ENCODE assay signal across 9 cellular contexts in the genomic region with DNA sequence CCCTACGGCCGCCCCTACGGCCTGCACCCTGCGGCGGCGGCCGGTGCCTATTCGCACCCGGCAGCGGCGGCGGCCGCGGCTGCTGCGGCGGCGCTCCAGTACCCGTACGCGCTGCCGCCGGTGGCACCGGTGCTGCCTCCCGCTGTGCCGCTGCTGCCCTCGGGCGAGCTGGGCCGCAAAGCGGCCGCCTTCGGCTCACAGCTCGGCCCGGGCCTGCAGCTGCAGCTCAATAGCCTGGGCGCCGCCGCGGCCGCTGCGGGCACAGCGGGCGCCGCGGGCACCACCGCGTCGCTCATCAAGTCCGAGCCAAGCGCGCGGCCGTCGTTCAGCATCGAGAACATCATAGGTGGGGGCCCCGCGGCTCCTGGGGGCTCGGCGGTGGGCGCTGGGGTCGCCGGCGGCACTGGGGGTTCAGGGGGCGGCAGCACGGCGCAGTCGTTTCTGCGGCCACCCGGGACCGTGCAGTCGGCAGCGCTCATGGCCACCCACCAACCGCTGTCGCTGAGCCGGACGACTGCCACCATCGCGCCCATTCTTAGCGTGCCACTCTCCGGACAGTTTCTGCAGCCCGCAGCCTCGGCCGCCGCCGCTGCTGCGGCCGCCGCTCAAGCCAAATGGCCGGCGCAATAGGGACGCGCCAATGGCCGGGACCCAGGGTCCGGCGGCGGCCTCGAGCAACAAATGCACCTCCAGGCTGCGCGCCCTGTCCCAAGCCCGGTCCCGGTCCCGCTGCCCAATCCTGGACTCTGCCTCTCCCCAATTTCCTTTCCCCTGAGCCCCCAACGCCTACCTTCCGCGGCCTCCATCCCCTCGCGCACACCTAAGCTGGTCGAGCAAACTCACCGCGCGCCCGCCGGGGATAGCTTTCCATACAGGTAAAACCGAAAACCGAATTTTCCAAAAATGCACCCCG. TPM values are rescaled to one million over a fixed set of nuclear protein-coding genes. Genes with fewer than 3 reads are reported as not detected.
DNase-seq lines count a peak whose midpoint lies in the region; ATAC-seq and TF ChIP-seq lines count a peak whose summit lies in the region.
"Had no signal": no experiment of that assay in that cellular context is flagged by ENCODE, and none has a peak within 500 bp of the region (broad histone marks: within the 10 kb centered on the region; RNA-seq: fewer than 3 reads in every experiment).

No MANE protein-coding gene starts in this region.

- DNase-seq in SK-N-SH (peak; percentile 59), NCI-H748 (lab: John Stamatoyannopoulos, UW; ENCODE audit: unreplicated experiment) (peak; percentile 75), esophagus squamous epithelium (lab: John Stamatoyannopoulos, UW) (no peak), NCI-H187 (lab: John Stamatoyannopoulos, UW) (no peak)
- DNase-seq: upper lobe of right lung had no signal

- H4K20me1 ChIP-seq in SK-N-SH (ENCODE audit: insufficient read depth): no peaks in the 10 kb centered on the region

- H3K4me3 ChIP-seq in SK-N-SH (ENCODE audit: low read depth in 2 of 2, low read length in 1 of 2): peak overlapping the region in 1 of 2 experiments; percentile 22; a peak in 1 of 4 replicates
- H3K4me3 ChIP-seq in esophagus squamous epithelium: peak overlapping the region; percentile 48 to 64 (median 55)
- H3K4me3 ChIP-seq in skin epidermis: peak overlapping the region; percentile 13 to 54 (median 42)

- no peaks in the 10 kb centered on the region for H3K79me2 ChIP-seq in SK-N-SH (ENCODE audit: insufficient read depth)

- ATAC-seq in SK-N-SH treated with all-trans-retinoic acid at 6 μM for 48 hours (no peak), GM21737 (IDR thresholded peaks at IDR 0.05; ENCODE audit: unreplicated experiment) (no peak), GM18861 (IDR thresholded peaks at IDR 0.05; ENCODE audit: unreplicated experiment) (no peak)
- ATAC-seq: upper lobe of right lung had no signal

- no peaks in the 10 kb centered on the region for H3F3A ChIP-seq in SK-N-SH (replicated peaks; ENCODE audit: insufficient read depth)

- no peak for TF ChIP-seq CTCF in SK-N-SH (IDR thresholded peaks at IDR 0.05)
- no peak for TF ChIP-seq CTCF in esophagus squamous epithelium (IDR thresholded peaks at IDR 0.05)

- no peaks in the 10 kb centered on the region for H3K9me2 ChIP-seq in SK-N-SH

- no peak overlapping the region for H3K9ac ChIP-seq in SK-N-SH

- POLR2A ChIA-PET in SK-N-SH (lab: Yijun Ruan, JAX): interaction anchor here (1.0 kb wide), 1 partner anchor 442 kb away, joined by 3 read pairs; no protein-coding TSS in a partner anchor

- H3K4me2 ChIP-seq in SK-N-SH: no peak overlapping the region

- 19% methylated on average over 25 of the region's 114 CpGs for WGBS in SK-N-SH (ENCODE audit: low lambda C conversion rate)
- WGBS in esophagus squamous epithelium, 2 donors: 17 to 27% methylated on average over 16 to 48 of the region's 114 CpGs

- no peak for TF ChIP-seq POLR2A in esophagus squamous epithelium (IDR thresholded peaks at IDR 0.05)

- peak overlapping the region; percentile 11; the same call in 1 of the 2 replicates for H2AFZ ChIP-seq in SK-N-SH (ENCODE audit: low read depth)

- CTCF ChIA-PET in SK-N-SH (lab: Yijun Ruan, JAX): interaction anchor here (0.9 to 12.0 kb wide), 7 partner anchors 6 to 482 kb away, joined by 3 to 86 read pairs (median 3); a partner anchor contains a TSS

- intact Hi-C loops in esophagus squamous epithelium (cut with DNase I): no loop called here

- H3K27me3 ChIP-seq in SK-N-SH (ENCODE audit: insufficient read depth): peaks cover 95% of the 10 kb centered on the region
- peaks cover 31 to 100% (median 73%) of the 10 kb centered on the region in 4 donors for H3K27me3 ChIP-seq in esophagus squamous epithelium

- H3K4me1 ChIP-seq in SK-N-SH (ENCODE audit: control insufficient read depth in 1 of 2, insufficient read depth in 2 of 2, low read depth in 1 of 2, low read length in 1 of 2) (peaks cover 4 to 7% of the 10 kb centered on the region in 2 experiments; a peak in 2 of 4 replicates), esophagus squamous epithelium (peaks cover 18 to 69% (median 29%) of the 10 kb centered on the region in 3 donors)

- H3K9me3 ChIP-seq in SK-N-SH (no peaks in the 10 kb centered on the region), esophagus squamous epithelium (peaks cover 0 to 9% (median 0%) of the 10 kb centered on the region in 3 donors)
- H3K9me3 ChIP-seq: upper lobe of right lung had no signal

- TF ChIP-seq EP300 in SK-N-SH (IDR thresholded peaks at IDR 0.05; ENCODE audit: borderline replicate concordance in 1 of 2, low read depth in 1 of 2, low read length in 1 of 2): no peak

- H3K36me3 ChIP-seq in SK-N-SH (replicated peaks in 1 of 2; ENCODE audit: control insufficient read depth in 1 of 2, insufficient read depth in 2 of 2, low read length in 1 of 2): no peaks in the 10 kb centered on the region
- no peaks in the 10 kb centered on the region for H3K36me3 ChIP-seq in esophagus squamous epithelium
- H3K36me3 ChIP-seq: upper lobe of right lung had no signal

- TF ChIP-seq RAD21 in SK-N-SH (IDR thresholded peaks at IDR 0.05; ENCODE audit: low read length): no peak

- no peak overlapping the region for H3K27ac ChIP-seq in SK-N-SH (ENCODE audit: low read depth in 2 of 2, low read length in 1 of 2)
- no peak overlapping the region for H3K27ac ChIP-seq in esophagus squamous epithelium
- H3K27ac ChIP-seq in skin epidermis: no peak overlapping the region
- H3K27ac ChIP-seq: upper lobe of right lung had no signal

TF ChIP-seq in SK-N-SH, 30 proteins besides CTCF, POLR2A, EP300 and RAD21:
- TF ChIP-seq, protein P1, sequence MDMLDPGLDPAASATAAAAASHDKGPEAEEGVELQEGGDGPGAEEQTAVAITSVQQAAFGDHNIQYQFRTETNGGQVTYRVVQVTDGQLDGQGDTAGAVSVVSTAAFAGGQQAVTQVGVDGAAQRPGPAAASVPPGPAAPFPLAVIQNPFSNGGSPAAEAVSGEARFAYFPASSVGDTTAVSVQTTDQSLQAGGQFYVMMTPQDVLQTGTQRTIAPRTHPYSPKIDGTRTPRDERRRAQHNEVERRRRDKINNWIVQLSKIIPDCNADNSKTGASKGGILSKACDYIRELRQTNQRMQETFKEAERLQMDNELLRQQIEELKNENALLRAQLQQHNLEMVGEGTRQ (IDR thresholded peaks at IDR 0.05; ENCODE audit: borderline replicate concordance, low read depth, low read length): no peak
- peak; percentile 85; the same call in 1 of the 2 replicates for TF ChIP-seq EZH2phosphoT487 (IDR thresholded peaks at IDR 0.05; ENCODE audit: borderline replicate concordance, low read depth)
- TF ChIP-seq RFX5 (IDR thresholded peaks at IDR 0.05; ENCODE audit: low read length): no peak

TF ChIP-seq in SK-N-SH treated with all-trans-retinoic acid at 6 μM for 48 hours, 23 proteins besides CTCF, POLR2A, EP300 and RAD21:
- no peak for TF ChIP-seq ZC3H10 (CRISPR knock-in tag; IDR thresholded peaks at IDR 0.05)
- TF ChIP-seq TOX (CRISPR knock-in tag; IDR thresholded peaks at IDR 0.05; ENCODE audit: borderline replicate concordance): no peak

RNA-seq across cellular contexts. Expression of a gene that starts 1.8 kb away (rescaled TPM):
- polyA plus RNA-seq in SK-N-SH (2012; rRNA removed): not detected in 2 replicates
- not detected in 2 replicates for polyA plus RNA-seq in SK-N-SH (2012; cell fraction: cytosol; rRNA removed)
- not detected in 2 replicates for polyA plus RNA-seq in SK-N-SH (2012; cell fraction: nucleus; rRNA removed)
- under 1 TPM in 1 of 4 donors, not detected in 3; 0.76 TPM for total RNA-seq in esophagus squamous epithelium
- total RNA-seq: upper lobe of right lung had no signal

RNA-seq across cellular contexts. Expression of a gene that starts 43.3 kb away (rescaled TPM):
- 3.8 and 5.7 TPM in 2 replicates for polyA plus RNA-seq in SK-N-SH (2012; rRNA removed)
- polyA plus RNA-seq in SK-N-SH (2012; cell fraction: cytosol; rRNA removed): 5.2 and 6.1 TPM in 2 replicates
- 3.9 and 10.3 TPM in 2 replicates for polyA plus RNA-seq in SK-N-SH (2012; cell fraction: nucleus; rRNA removed)
- 10 to 100 TPM in 3 of 4 donors, 1 to 10 TPM in 1; 6.8 to 16.5 (median 13.0) TPM for total RNA-seq in esophagus squamous epithelium

Comparison
In these comparisons a context has a peak if more than half of its experiments do, and no peak if none do; other contexts are left out.
1. DNase-seq: peak in SK-N-SH (single experiment) and NCI-H748 (single experiment); none in esophagus squamous epithelium (single experiment) and NCI-H187 (0 of 2).